17 cellular contexts compared by ENCODE assay signal in genomic region chr4:75644095-75644494, GRCh38. TPM values are rescaled to one million over a fixed set of nuclear protein-coding genes. Genes with fewer than 3 reads are reported as not detected.
A peak's percentile ranks its signal among the peaks of the same experiment; 100 is the strongest.
DNase-seq lines count a peak whose midpoint lies in the region; ATAC-seq and TF ChIP-seq lines count a peak whose summit lies in the region.
"Had no signal": no experiment of that assay in that cellular context is flagged by ENCODE, and none has a peak within 500 bp of the region (broad histone marks: within the 10 kb centered on the region; RNA-seq: fewer than 3 reads in every experiment).

No MANE protein-coding gene starts in this region.

- no peaks in the 10 kb centered on the region for H3K4me1 ChIP-seq in testis
- H3K4me1 ChIP-seq: Peyer's patch had no signal

- TF ChIP-seq CTCF in HFFc6 (IDR thresholded peaks at IDR 0.05) (no peak), WTC11 (IDR thresholded peaks at IDR 0.05) (no peak), testis (IDR thresholded peaks at IDR 0.05) (no peak)

- no peak overlapping the region for H3K4me3 ChIP-seq in testis
- H3K4me3 ChIP-seq: BLaER1 treated with 17β-estradiol and CSF1 and Interleukin-3, amounts not matched to agents 10 nM and 100 nM; MG63; mucosa of descending colon; Peyer's patch; tibial artery had no signal

- DNase-seq in NOMO-1 treated with DMSO at 0.1 percent for 48 hours (lab: John Stamatoyannopoulos, UW; ENCODE audit: unreplicated experiment) = peak; percentile 34
- no peak for DNase-seq in NOMO-1 treated with dmso at 0.1 percent for 144 hours (lab: John Stamatoyannopoulos, UW; ENCODE audit: unreplicated experiment)
- DNase-seq in HFFc6 = no peak
- DNase-seq in WTC11 (ENCODE audit: low spot score) = no peak
- no peak for DNase-seq in naive thymus-derived CD8-positive, alpha-beta T cell
- no peak for DNase-seq in SW 1271 (lab: John Stamatoyannopoulos, UW)
- DNase-seq in testis = no peak
- DNase-seq: DMS79, hypothalamus, MG63, mucosa of descending colon, Peyer's patch, small intestine, tibial artery had no signal

- H3K36me3 ChIP-seq in testis (ENCODE audit: low read depth, missing control alignments) = no peaks in the 10 kb centered on the region

- no peaks in the 10 kb centered on the region for H3K27me3 ChIP-seq in testis
- H3K27me3 ChIP-seq: BLaER1 treated with 17β-estradiol and CSF1 and Interleukin-3, amounts not matched to agents 10 nM and 100 nM; MG63; Peyer's patch; tibial artery had no signal

- no peak overlapping the region for H3K27ac ChIP-seq in testis
- H3K27ac ChIP-seq: 22Rv1; BLaER1 treated with 17β-estradiol and CSF1 and Interleukin-3, amounts not matched to agents 10 nM and 100 nM; Peyer's patch; tibial artery had no signal

- H3K9me3 Mint-ChIP-seq in HFFc6 (no peaks in the 10 kb centered on the region), WTC11 (no peaks in the 10 kb centered on the region)
- H3K9me3 Mint-ChIP-seq in naive thymus-derived CD8-positive, alpha-beta T cell = no peaks in the 10 kb centered on the region

- CTCF ChIA-PET in WTC11 (lab: Charles Lee) = no interaction called here

- no peaks in the 10 kb centered on the region for H3K9me3 ChIP-seq in testis
- H3K9me3 ChIP-seq: BLaER1 treated with 17β-estradiol and CSF1 and Interleukin-3, amounts not matched to agents 10 nM and 100 nM; MG63; mucosa of descending colon; Peyer's patch; tibial artery had no signal

- WGBS in testis, 2 donors = 75 to 85% methylated on average over 4 of the region's 4 CpGs

- H3K4me1 Mint-ChIP-seq in HFFc6 (ENCODE audit: low read depth) = peaks cover 16% of the 10 kb centered on the region
- H3K4me1 Mint-ChIP-seq in WTC11 = no peaks in the 10 kb centered on the region
- H3K4me1 Mint-ChIP-seq in naive thymus-derived CD8-positive, alpha-beta T cell = peaks cover 4 to 24% (median 11%) of the 10 kb centered on the region in 4 donors

- H3K27ac Mint-ChIP-seq in HFFc6 = 0 out of 2 replicates have a peak overlapping the region, but pooled peaks have one; percentile 35
- peak overlapping the region; percentile 33 for H3K27ac Mint-ChIP-seq in WTC11
- peak overlapping the region; percentile 1 to 79 (median 50) for H3K27ac Mint-ChIP-seq in naive thymus-derived CD8-positive, alpha-beta T cell

- H3K27me3 Mint-ChIP-seq in HFFc6 (ENCODE audit: insufficient read depth) (0 out of 2 replicates have a peak, but pooled peaks cover 2% of the 10 kb centered on the region), WTC11 (ENCODE audit: low read depth) (no peaks in the 10 kb centered on the region)
- no peaks in the 10 kb centered on the region for H3K27me3 Mint-ChIP-seq in naive thymus-derived CD8-positive, alpha-beta T cell

- H3K36me3 Mint-ChIP-seq in HFFc6 (ENCODE audit: low read depth) = peaks cover 56% of the 10 kb centered on the region
- peaks cover 55% of the 10 kb centered on the region for H3K36me3 Mint-ChIP-seq in WTC11
- H3K36me3 Mint-ChIP-seq in naive thymus-derived CD8-positive, alpha-beta T cell = peaks cover 0 to 80% (median 14%) of the 10 kb centered on the region in 3 donors

- ATAC-seq in WTC11 = no peak
- no peak for ATAC-seq in naive thymus-derived CD8-positive, alpha-beta T cell
- no peak for ATAC-seq in GM18858 (IDR thresholded peaks at IDR 0.05; ENCODE audit: unreplicated experiment)
- ATAC-seq: mucosa of descending colon had no signal

- intact Hi-C loops in testis (cut with DNase I; ENCODE audit: low total_unique reads) = no loop called here

- H3K4me3 Mint-ChIP-seq in HFFc6 (no peak overlapping the region), WTC11 (no peak overlapping the region)
- H3K4me3 Mint-ChIP-seq in naive thymus-derived CD8-positive, alpha-beta T cell = peak overlapping the region in 2 of 10 donors; percentile 40 to 57

- POLR2A ChIA-PET in WTC11 (lab: Charles Lee) = interaction anchor here (1.2 kb wide), 1 partner anchor 80 kb away, joined by 3 read pairs; the partner anchor contains the start of gene USO1
- POLR2A ChIA-PET in naive thymus-derived CD8-positive, alpha-beta T cell (lab: Charles Lee) = no interaction called here

- TF ChIP-seq POLR2A in testis (IDR thresholded peaks at IDR 0.05) = no peak

TF ChIP-seq in WTC11, 78 proteins besides CTCF, POLR2A, EP300 and RAD21:
- TF ChIP-seq, protein P1, sequence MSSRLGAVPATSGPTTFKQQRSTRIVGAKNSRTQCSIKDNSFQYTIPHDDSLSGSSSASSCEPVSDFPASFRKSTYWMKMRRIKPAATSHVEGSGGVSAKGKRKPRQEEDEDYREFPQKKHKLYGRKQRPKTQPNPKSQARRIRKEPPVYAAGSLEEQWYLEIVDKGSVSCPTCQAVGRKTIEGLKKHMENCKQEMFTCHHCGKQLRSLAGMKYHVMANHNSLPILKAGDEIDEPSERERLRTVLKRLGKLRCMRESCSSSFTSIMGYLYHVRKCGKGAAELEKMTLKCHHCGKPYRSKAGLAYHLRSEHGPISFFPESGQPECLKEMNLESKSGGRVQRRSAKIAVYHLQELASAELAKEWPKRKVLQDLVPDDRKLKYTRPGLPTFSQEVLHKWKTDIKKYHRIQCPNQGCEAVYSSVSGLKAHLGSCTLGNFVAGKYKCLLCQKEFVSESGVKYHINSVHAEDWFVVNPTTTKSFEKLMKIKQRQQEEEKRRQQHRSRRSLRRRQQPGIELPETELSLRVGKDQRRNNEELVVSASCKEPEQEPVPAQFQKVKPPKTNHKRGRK (CRISPR knock-in tag; IDR thresholded peaks at IDR 0.05; ENCODE audit: borderline replicate concordance) = no peak
- 0 out of 2 replicates have a peak, but pooled peaks have one; percentile 37 for TF ChIP-seq ZNF425 (CRISPR knock-in tag; conservative IDR thresholded peaks at IDR 0.05)
TF ChIP-seq in WTC11: peak in this region for 1.

RNA-seq across cellular contexts. Expression of gene CDKL2, which starts 13.8 kb away (rescaled TPM):
- total RNA-seq in HFFc6 (2021; fragmentation: NEBNext Ultra II Directional; extraction: Animal tissue kit (Norgen Biotek cat#: 25700)) = under 1 TPM; 0.14 to 0.38 (median 0.19) TPM
- 1.4 to 1.7 TPM (median 1.7 TPM) in 3 replicates for total RNA-seq in WTC11 (2021)
- total RNA-seq in naive thymus-derived CD8-positive, alpha-beta T cell = 1 to 10 TPM in 1 of 2 experiments, under 1 TPM in 1; 0.82 to 1.0 TPM
- polyA plus RNA-seq in naive thymus-derived CD8-positive, alpha-beta T cell = 1 to 10 TPM in 1 of 3 donors, under 1 TPM in 2; 0.20 to 1.0 (median 0.58) TPM
- total RNA-seq in testis = 10 to 100 TPM; 11.3 to 11.9 TPM
- polyA plus RNA-seq in testis (ENCODE audit: insufficient read depth, low read depth, low replicate concordance) = 41.0 TPM

RNA-seq across cellular contexts. Expression of gene G3BP2, which starts 29.1 kb away (rescaled TPM):
- total RNA-seq in HFFc6 (2021; fragmentation: NEBNext Ultra II Directional; extraction: Animal tissue kit (Norgen Biotek cat#: 25700)) = 100 to 1,000 TPM; 157 to 169 (median 168) TPM
- total RNA-seq in WTC11 (2021) (279 to 294 TPM (median 284 TPM) in 3 replicates), testis (100 to 1,000 TPM; 102 to 105 TPM)
- total RNA-seq in naive thymus-derived CD8-positive, alpha-beta T cell = 100 to 1,000 TPM; 172 to 190 TPM
- 100 to 1,000 TPM; 116 to 125 (median 121) TPM for polyA plus RNA-seq in naive thymus-derived CD8-positive, alpha-beta T cell
- 134 TPM for polyA plus RNA-seq in testis (ENCODE audit: insufficient read depth, low read depth, low replicate concordance)
